Comparison of ENCODE assay signal across 36 cellular contexts in the genomic region with DNA sequence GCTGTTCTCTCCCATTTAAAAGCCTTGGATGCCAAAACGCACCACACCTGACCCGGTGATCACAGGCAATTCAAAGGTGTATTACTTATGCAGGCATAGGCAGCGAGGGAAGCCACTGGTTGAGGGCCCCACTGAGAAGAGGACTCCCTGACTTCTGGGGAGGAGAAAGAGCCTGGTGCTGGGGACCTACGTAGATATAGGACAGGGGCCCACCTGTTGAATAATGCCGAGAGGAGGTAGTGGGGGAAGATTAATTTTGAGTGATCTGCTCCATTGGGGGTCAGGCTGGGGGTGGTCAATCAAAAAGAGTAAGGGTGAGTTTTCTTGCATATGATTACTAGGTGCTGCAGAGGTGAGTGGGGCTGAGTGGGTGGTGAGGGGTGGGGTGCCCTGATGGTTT. TPM values are rescaled to one million over a fixed set of nuclear protein-coding genes. Genes with fewer than 3 reads are reported as not detected.
"Had no signal": no experiment of that assay in that cellular context is flagged by ENCODE, and none has a peak within 500 bp of the region (broad histone marks: within the 10 kb centered on the region; RNA-seq: fewer than 3 reads in every experiment).

No MANE protein-coding gene starts in this region.

- DNase-seq: activated B cell treated with CpG ODN at 0.5 μM for 24 hours; activated CD4-positive, alpha-beta memory T cell treated with anti-CD3 and anti-CD28 coated beads for 36 hours; activated CD4-positive, alpha-beta T cell treated with anti-CD3 and anti-CD28 coated beads for 4 hours; activated CD4-positive, alpha-beta T cell treated with anti-CD3 and anti-CD28 coated beads, Interleukin-2, amount 10 ng/mL, durations not matched to agents 24 days and 14 days; activated CD4-positive, alpha-beta T cell treated with anti-CD3 and anti-CD28 coated beads, Interleukin-2, amount 50 U/mL, for 1 hour; activated CD4-positive, alpha-beta T cell treated with anti-CD3 and anti-CD28 coated beads, Interleukin-2, amount 50 U/mL, for 4 hours; activated CD4-positive, CD25-positive, alpha-beta regulatory T cell treated with anti-CD3 and anti-CD28 coated beads, Interleukin-2, amount 50 U/mL, for 72 hours; activated CD8-positive, alpha-beta memory T cell treated with anti-CD3 and anti-CD28 coated beads, Interleukin-2, amount 50 U/mL, for 4 hours; activated CD8-positive, alpha-beta T cell treated with anti-CD3 and anti-CD28 coated beads for 36 hours; activated effector memory CD4-positive, alpha-beta T cell treated with anti-CD3 and anti-CD28 coated beads, Interleukin-2, amount 50 U/mL, for 16 hours; activated gamma-delta T cell treated with Interleukin-2 at 50 U/mL for 16 hours; activated naive CD4-positive, alpha-beta T cell; activated naive CD4-positive, alpha-beta T cell treated with anti-CD3 and anti-CD28 coated beads for 36 hours; activated naive CD4-positive, alpha-beta T cell treated with anti-CD3 and anti-CD28 coated beads, Interleukin-2, amount 50 U/mL, for 16 hours; activated naive CD8-positive, alpha-beta T cell treated with anti-CD3 and anti-CD28 coated beads for 36 hours; activated T-cell treated with anti-CD3 and anti-CD28 coated beads for 4 hours; activated T-cell treated with anti-CD3 and anti-CD28 coated beads, Interleukin-2, amount 50 U/mL, for 1 hour; activated T-cell treated with anti-CD3 and anti-CD28 coated beads, Interleukin-2, amount 50 U/mL, for 4 hours; activated T-cell treated with anti-CD3 and anti-CD28 coated beads, Interleukin-2, amount 50 U/mL, for 72 hours; adrenal gland; amniotic stem cell; aorta; body of pancreas; brain microvascular endothelial cell; central memory CD4-positive, alpha-beta T cell; T-helper 2 cell; T-helper 9 cell had no signal

- H3K27me3 ChIP-seq: adrenal gland, body of pancreas, breast epithelium had no signal

- H3K4me3 ChIP-seq: adrenal gland, body of pancreas, breast epithelium had no signal

- H3K27ac ChIP-seq: adrenal gland, body of pancreas, brain microvascular endothelial cell, breast epithelium, VCaP had no signal

- ATAC-seq: activated CD8-positive, alpha-beta T cell treated with anti-CD3 and anti-CD28 coated beads for 36 hours; activated naive CD4-positive, alpha-beta T cell treated with anti-CD3 and anti-CD28 coated beads, Interleukin-2, amount 50 U/mL, for 72 hours; activated T-cell treated with anti-CD3 and anti-CD28 coated beads, Interleukin-2, amount 50 U/mL, for 4 hours; activated T-cell treated with anti-CD3 and anti-CD28 coated beads, Interleukin-2, amount 50 U/mL, for 72 hours; activated T-helper 17 cell treated with anti-CD3 and anti-CD28 coated beads, Interleukin-2, amount 50 U/mL, for 72 hours; body of pancreas had no signal

- FAIRE-seq: astrocyte, colon, TTC549 had no signal

- H3K36me3 ChIP-seq: adrenal gland, brain microvascular endothelial cell, breast epithelium had no signal

- H3K9me3 Mint-ChIP-seq: activated B cell treated with CpG ODN at 0.5 μM for 24 hours; activated CD4-positive, alpha-beta memory T cell treated with anti-CD3 and anti-CD28 coated beads for 36 hours; activated CD4-positive, alpha-beta T cell treated with anti-CD3 and anti-CD28 coated beads, Interleukin-2, amount 10 ng/mL, durations not matched to agents 24 days and 14 days; activated CD8-positive, alpha-beta T cell treated with anti-CD3 and anti-CD28 coated beads for 36 hours; activated naive CD4-positive, alpha-beta T cell treated with anti-CD3 and anti-CD28 coated beads for 36 hours; activated naive CD4-positive, alpha-beta T cell treated with anti-CD3 and anti-CD28 coated beads, Interleukin-2, amount 50 U/mL, for 72 hours; activated naive CD8-positive, alpha-beta T cell treated with anti-CD3 and anti-CD28 coated beads for 36 hours; activated T-cell treated with anti-CD3 and anti-CD28 coated beads, Interleukin-2, amount 50 U/mL, for 4 hours; activated T-cell treated with anti-CD3 and anti-CD28 coated beads, Interleukin-2, amount 50 U/mL, for 72 hours; activated T-helper 1 cell treated with anti-CD3 and anti-CD28 coated beads, Interleukin-12 subunit alpha, Interleukin-12 subunit beta, Interleukin-2, Interleukin-4 antibody, amounts not matched to agents 30 ng/mL and 10 ng/mL and 1 ng/mL, durations not matched to agents 14 hours and 24 hours and 36 hours; activated T-helper 17 cell treated with anti-CD3 and anti-CD28 coated beads, Interleukin-2, amount 50 U/mL, for 72 hours; T-helper 2 cell treated with Interferon-gamma antibody and Interleukin-4, amounts not matched to agents 5 μg/mL and 100 μg/mL, for 36 hours had no signal

- H3K27ac Mint-ChIP-seq: activated B cell treated with CpG ODN at 0.5 μM for 24 hours; activated CD4-positive, alpha-beta memory T cell treated with anti-CD3 and anti-CD28 coated beads for 36 hours; activated CD4-positive, alpha-beta T cell treated with anti-CD3 and anti-CD28 coated beads, Interleukin-2, amount 10 ng/mL, durations not matched to agents 24 days and 14 days; activated CD8-positive, alpha-beta T cell treated with anti-CD3 and anti-CD28 coated beads for 36 hours; activated naive CD4-positive, alpha-beta T cell treated with anti-CD3 and anti-CD28 coated beads for 36 hours; activated naive CD4-positive, alpha-beta T cell treated with anti-CD3 and anti-CD28 coated beads, Interleukin-2, amount 50 U/mL, for 72 hours; activated naive CD8-positive, alpha-beta T cell treated with anti-CD3 and anti-CD28 coated beads for 36 hours; activated T-cell treated with anti-CD3 and anti-CD28 coated beads, Interleukin-2, amount 50 U/mL, for 72 hours; activated T-helper 1 cell treated with anti-CD3 and anti-CD28 coated beads, Interleukin-12 subunit alpha, Interleukin-12 subunit beta, Interleukin-2, Interleukin-4 antibody, amounts not matched to agents 30 ng/mL and 10 ng/mL and 1 ng/mL, durations not matched to agents 14 hours and 24 hours and 36 hours; activated T-helper 17 cell treated with anti-CD3 and anti-CD28 coated beads, Interleukin-2, amount 50 U/mL, for 72 hours; T-helper 2 cell treated with Interferon-gamma antibody and Interleukin-4, amounts not matched to agents 5 μg/mL and 100 μg/mL, for 36 hours had no signal

- H3K9me3 ChIP-seq: adrenal gland, body of pancreas, breast epithelium had no signal

- H3K36me3 Mint-ChIP-seq: activated CD4-positive, alpha-beta memory T cell treated with anti-CD3 and anti-CD28 coated beads for 36 hours; activated naive CD4-positive, alpha-beta T cell treated with anti-CD3 and anti-CD28 coated beads, Interleukin-2, amount 50 U/mL, for 72 hours; activated naive CD8-positive, alpha-beta T cell treated with anti-CD3 and anti-CD28 coated beads for 36 hours had no signal

- H3K4me3 Mint-ChIP-seq: activated B cell treated with CpG ODN at 0.5 μM for 24 hours; activated CD4-positive, alpha-beta memory T cell treated with anti-CD3 and anti-CD28 coated beads for 36 hours; activated CD4-positive, alpha-beta T cell treated with anti-CD3 and anti-CD28 coated beads, Interleukin-2, amount 10 ng/mL, durations not matched to agents 24 days and 14 days; activated CD8-positive, alpha-beta T cell treated with anti-CD3 and anti-CD28 coated beads for 36 hours; activated naive CD4-positive, alpha-beta T cell treated with anti-CD3 and anti-CD28 coated beads for 36 hours; activated naive CD8-positive, alpha-beta T cell treated with anti-CD3 and anti-CD28 coated beads for 36 hours; activated T-cell treated with anti-CD3 and anti-CD28 coated beads, Interleukin-2, amount 50 U/mL, for 4 hours; activated T-cell treated with anti-CD3 and anti-CD28 coated beads, Interleukin-2, amount 50 U/mL, for 72 hours; activated T-helper 1 cell treated with anti-CD3 and anti-CD28 coated beads, Interleukin-12 subunit alpha, Interleukin-12 subunit beta, Interleukin-2, Interleukin-4 antibody, amounts not matched to agents 30 ng/mL and 10 ng/mL and 1 ng/mL, durations not matched to agents 14 hours and 24 hours and 36 hours; activated T-helper 17 cell treated with anti-CD3 and anti-CD28 coated beads, Interleukin-2, amount 50 U/mL, for 72 hours; T-helper 2 cell treated with Interferon-gamma antibody and Interleukin-4, amounts not matched to agents 5 μg/mL and 100 μg/mL, for 36 hours had no signal

- H3K4me1 ChIP-seq: adrenal gland, body of pancreas, breast epithelium had no signal

- H3K4me1 Mint-ChIP-seq: activated CD4-positive, alpha-beta T cell treated with anti-CD3 and anti-CD28 coated beads, Interleukin-2, amount 10 ng/mL, durations not matched to agents 24 days and 14 days; activated naive CD8-positive, alpha-beta T cell treated with anti-CD3 and anti-CD28 coated beads for 36 hours; activated T-helper 17 cell treated with anti-CD3 and anti-CD28 coated beads, Interleukin-2, amount 50 U/mL, for 72 hours had no signal

RNA-seq across cellular contexts. Expression of a gene that starts 7.8 kb away (rescaled TPM):
- total RNA-seq: activated CD4-positive, alpha-beta memory T cell treated with anti-CD3 and anti-CD28 coated beads for 36 hours; activated CD4-positive, alpha-beta T cell treated with anti-CD3 and anti-CD28 coated beads, Interleukin-2, amount 10 ng/mL, durations not matched to agents 24 days and 14 days; activated CD8-positive, alpha-beta T cell treated with anti-CD3 and anti-CD28 coated beads for 36 hours; activated naive CD4-positive, alpha-beta T cell treated with anti-CD3 and anti-CD28 coated beads for 36 hours; activated naive CD4-positive, alpha-beta T cell treated with anti-CD3 and anti-CD28 coated beads, Interleukin-2, amount 50 U/mL, for 72 hours; activated T-cell treated with anti-CD3 and anti-CD28 coated beads, Interleukin-2, amount 50 U/mL, for 72 hours; activated T-helper 1 cell treated with anti-CD3 and anti-CD28 coated beads, Interleukin-12 subunit alpha, Interleukin-12 subunit beta, Interleukin-2, Interleukin-4 antibody, amounts not matched to agents 30 ng/mL and 10 ng/mL and 1 ng/mL, durations not matched to agents 14 hours and 24 hours and 36 hours; activated T-helper 17 cell treated with anti-CD3 and anti-CD28 coated beads, Interleukin-2, amount 50 U/mL, for 72 hours had no signal
